In genomic region chr3:12995389-12996180, GRCh38 we compare ENCODE assay signal across 1 cellular context.
A peak's percentile ranks its signal among the peaks of the same experiment; 100 is the strongest.
TF ChIP-seq lines count a peak whose summit lies in the region.

No MANE protein-coding gene starts in this region.

TF ChIP-seq in K562, 482 proteins besides CTCF, POLR2A, EP300 and RAD21 (continued from another document and continues in another):
- TF ChIP-seq ZNF668 (CRISPR knock-in tag; IDR thresholded peaks at IDR 0.05) (peak; percentile 44; the same call in 1 of the 2 replicates), MBD1 (CRISPR knock-in tag; IDR thresholded peaks at IDR 0.05) (no peak), PRDM10 (IDR thresholded peaks at IDR 0.05; ENCODE audit: partially characterized antibody) (no peak), THRB (CRISPR knock-in tag; conservative IDR thresholded peaks at IDR 0.05) (no peak), YBX1 (IDR thresholded peaks at IDR 0.05) (no peak), STAT5A (IDR thresholded peaks at IDR 0.05; ENCODE audit: borderline replicate concordance, low read length) (no peak), ZNF398 (CRISPR knock-in tag; IDR thresholded peaks at IDR 0.05) (no peak), HDAC2 (IDR thresholded peaks at IDR 0.05) (no peak), ZNF324 (CRISPR knock-in tag; IDR thresholded peaks at IDR 0.05) (peak; percentile 37; the same call in 1 of the 2 replicates), ESRRB (CRISPR knock-in tag; IDR thresholded peaks at IDR 0.05; ENCODE audit: borderline replicate concordance) (no peak), NFIX (CRISPR knock-in tag; IDR thresholded peaks at IDR 0.05; ENCODE audit: low read depth) (no peak), KLF13 (tag; IDR thresholded peaks at IDR 0.05; ENCODE audit: borderline replicate concordance, low read depth) (no peak), CTBP1 (IDR thresholded peaks at IDR 0.05; ENCODE audit: borderline replicate concordance) (no peak), BACH1 (tag; IDR thresholded peaks at IDR 0.05) (no peak), NCOA2 (IDR thresholded peaks at IDR 0.05; ENCODE audit: partially characterized antibody in 2 of 2) (no peak), ZNF511 (CRISPR knock-in tag; IDR thresholded peaks at IDR 0.05) (no peak), TBP (optimal IDR thresholded peaks at IDR 0.05; ENCODE audit: low read depth, low read length) (no peak), ZNF57 (CRISPR knock-in tag; IDR thresholded peaks at IDR 0.05) (no peak), ZNF280A (IDR thresholded peaks at IDR 0.05; ENCODE audit: low read depth, partially characterized antibody) (no peak), ZNF134 (CRISPR knock-in tag; conservative IDR thresholded peaks at IDR 0.05) (no peak), ZNF24 (IDR thresholded peaks at IDR 0.05) (no peak), STAG1 (CRISPR knock-in tag; IDR thresholded peaks at IDR 0.05; ENCODE audit: borderline replicate concordance) (no peak), ZNF449 (CRISPR knock-in tag; IDR thresholded peaks at IDR 0.05) (0 out of 2 replicates have a peak, but pooled peaks have one; percentile 48), ZNF76 (CRISPR knock-in tag; IDR thresholded peaks at IDR 0.05; ENCODE audit: borderline replicate concordance) (no peak), PRPF4 (IDR thresholded peaks at IDR 0.05; ENCODE audit: insufficient read depth, low read depth, low read length, poor library complexity, severe bottlenecking) (no peak), NFRKB (IDR thresholded peaks at IDR 0.05; ENCODE audit: low read depth) (peak; percentile 87), MGA (IDR thresholded peaks at IDR 0.05) (peak; percentile 80), EHMT2 (IDR thresholded peaks at IDR 0.05) (peak; percentile 31; the same call in 1 of the 2 replicates), POLR3G (IDR thresholded peaks at IDR 0.05; ENCODE audit: extremely low read depth, insufficient read length, insufficient replicate concordance) (no peak), RNF2 (IDR thresholded peaks at IDR 0.05) (no peak), THAP7 (CRISPR knock-in tag; IDR thresholded peaks at IDR 0.05) (no peak), SMAD2 (IDR thresholded peaks at IDR 0.05; ENCODE audit: low read depth, low read length) (no peak)
